Comparison of ENCODE assay signal across 12 cellular contexts in the genomic region with DNA sequence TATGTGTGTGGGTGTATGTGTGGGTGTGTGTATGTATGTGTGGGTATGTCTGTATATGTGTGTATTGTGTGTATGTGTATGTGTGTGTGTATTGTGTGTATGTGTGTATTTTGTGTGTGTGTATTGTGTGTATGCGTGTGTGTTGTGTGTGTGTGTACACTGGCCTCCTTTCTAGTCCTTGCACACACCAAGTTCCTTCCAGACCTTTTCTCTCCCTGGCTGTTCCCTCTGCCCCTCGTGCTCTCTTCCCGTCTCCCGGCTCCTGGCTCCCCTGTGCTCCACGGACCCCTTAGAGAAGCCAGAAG. TPM values are rescaled to one million over a fixed set of nuclear protein-coding genes. Genes with fewer than 3 reads are reported as not detected.
DNase-seq lines count a peak whose midpoint lies in the region; ATAC-seq and TF ChIP-seq lines count a peak whose summit lies in the region.
"Had no signal": no experiment of that assay in that cellular context is flagged by ENCODE, and none has a peak within 500 bp of the region (broad histone marks: within the 10 kb centered on the region; RNA-seq: fewer than 3 reads in every experiment).

No MANE protein-coding gene starts in this region.

- H3K36me3 Mint-ChIP-seq in activated CD8-positive, alpha-beta T cell treated with anti-CD3 and anti-CD28 coated beads for 36 hours (ENCODE audit: low read depth): no peaks in the 10 kb centered on the region

- no peak for TF ChIP-seq CTCF in activated CD8-positive, alpha-beta T cell treated with anti-CD3 and anti-CD28 coated beads for 36 hours (IDR thresholded peaks at IDR 0.05)
- TF ChIP-seq CTCF in sigmoid colon (IDR thresholded peaks at IDR 0.05) (no peak), vagina (IDR thresholded peaks at IDR 0.05) (no peak)

- H3K4me3 ChIP-seq in HUES48 (ENCODE audit: low read depth, low read length): peak overlapping the region; percentile 60
- H3K4me3 ChIP-seq in iPS-18a (ENCODE audit: low read length): peak overlapping the region; percentile 54
- H3K4me3 ChIP-seq in sigmoid colon: peak overlapping the region in 3 of 4 donors; percentile 26 to 36 (median 34)
- no peak overlapping the region for H3K4me3 ChIP-seq in vagina

- peaks cover 18% of the 10 kb centered on the region for H3K4me1 Mint-ChIP-seq in activated CD8-positive, alpha-beta T cell treated with anti-CD3 and anti-CD28 coated beads for 36 hours (ENCODE audit: low read depth)

- H3K4me3 Mint-ChIP-seq in activated CD8-positive, alpha-beta T cell treated with anti-CD3 and anti-CD28 coated beads for 36 hours: peak overlapping the region; percentile 30

- POLR2A ChIA-PET in activated CD8-positive, alpha-beta T cell treated with anti-CD3 and anti-CD28 coated beads for 36 hours (lab: Charles Lee): no interaction called here

- H3K4me1 ChIP-seq in HUES48 (ENCODE audit: control insufficient read depth, insufficient read depth, low read length) (peaks cover 42% of the 10 kb centered on the region), iPS-18a (ENCODE audit: control insufficient read depth, low read depth, low read length) (peaks cover 35% of the 10 kb centered on the region), sigmoid colon (peaks cover 0 to 32% (median 23%) of the 10 kb centered on the region in 4 donors), vagina (peaks cover 20% of the 10 kb centered on the region)

- intact Hi-C loops in activated CD8-positive, alpha-beta T cell treated with anti-CD3 and anti-CD28 coated beads for 36 hours (cut with micrococcal nuclease): no loop called here
- intact Hi-C loops in sigmoid colon (cut with DNase I): no loop called here
- intact Hi-C loops in vagina (cut with DNase I): no loop called here

- H3K9me3 ChIP-seq in HUES48 (ENCODE audit: control insufficient read depth, insufficient read depth, low read length): no peaks in the 10 kb centered on the region
- no peaks in the 10 kb centered on the region for H3K9me3 ChIP-seq in iPS-18a (ENCODE audit: control insufficient read depth, low read depth, low read length)
- H3K9me3 ChIP-seq in sigmoid colon: no peaks in the 10 kb centered on the region
- H3K9me3 ChIP-seq in vagina: no peaks in the 10 kb centered on the region
- H3K9me3 ChIP-seq: testis had no signal

- CTCF ChIA-PET in activated CD8-positive, alpha-beta T cell treated with anti-CD3 and anti-CD28 coated beads for 36 hours (lab: Charles Lee): interaction anchor here (1.3 kb wide), 1 partner anchor 12 kb away, joined by 3 read pairs; no protein-coding TSS in a partner anchor

- no peak for ATAC-seq in activated CD8-positive, alpha-beta T cell treated with anti-CD3 and anti-CD28 coated beads for 36 hours
- no peak for ATAC-seq in GM18498 (IDR thresholded peaks at IDR 0.05; ENCODE audit: unreplicated experiment)
- ATAC-seq: esophagus mucosa had no signal

- TF ChIP-seq EP300 in sigmoid colon (IDR thresholded peaks at IDR 0.05): no peak

- H3K27me3 ChIP-seq in HUES48 (ENCODE audit: control insufficient read depth, insufficient read depth, low read length) (peaks cover 37% of the 10 kb centered on the region), iPS-18a (ENCODE audit: control insufficient read depth, insufficient read depth, low read length) (peaks cover 28% of the 10 kb centered on the region), sigmoid colon (peaks cover 0 to 73% (median 10%) of the 10 kb centered on the region in 3 donors), vagina (no peaks in the 10 kb centered on the region)
- H3K27me3 ChIP-seq: testis had no signal

- H3K27ac Mint-ChIP-seq in activated CD8-positive, alpha-beta T cell treated with anti-CD3 and anti-CD28 coated beads for 36 hours: no peak overlapping the region

- H3K9me3 Mint-ChIP-seq in activated CD8-positive, alpha-beta T cell treated with anti-CD3 and anti-CD28 coated beads for 36 hours: no peaks in the 10 kb centered on the region

- H3K27me3 Mint-ChIP-seq in activated CD8-positive, alpha-beta T cell treated with anti-CD3 and anti-CD28 coated beads for 36 hours: peaks cover 44% of the 10 kb centered on the region

- no peak for TF ChIP-seq POLR2A in sigmoid colon (IDR thresholded peaks at IDR 0.05)
- no peak for TF ChIP-seq POLR2A in vagina (IDR thresholded peaks at IDR 0.05)

- 46 to 72% methylated on average over 5 of the region's 5 CpGs for WGBS in sigmoid colon, 2 donors

- H3K9ac ChIP-seq in HUES48 (ENCODE audit: low read depth, low read length): no peak overlapping the region
- H3K9ac ChIP-seq in iPS-18a (ENCODE audit: low read length): no peak overlapping the region

- H3K27ac ChIP-seq in HUES48 (ENCODE audit: low read depth, low read length) (peak overlapping the region; percentile 86), iPS-18a (ENCODE audit: low read length) (no peak overlapping the region), sigmoid colon (peak overlapping the region in 2 of 4 donors; percentile 51 to 55), vagina (no peak overlapping the region)

- DNase-seq in activated CD8-positive, alpha-beta T cell treated with anti-CD3 and anti-CD28 coated beads for 36 hours: no peak
- DNase-seq in sigmoid colon (no peak), superior temporal gyrus (ENCODE audit: extremely low spot score) (no peak), vagina (ENCODE audit: extremely low spot score in 2 of 2) (no peak)
- DNase-seq: cerebellar nuclear complex, NCI-H1694, SIG-M5 had no signal

- H3K36me3 ChIP-seq in HUES48 (ENCODE audit: control insufficient read depth, insufficient read depth, low read length) (no peaks in the 10 kb centered on the region), iPS-18a (ENCODE audit: control insufficient read depth, low read depth, low read length) (no peaks in the 10 kb centered on the region), sigmoid colon (no peaks in the 10 kb centered on the region), vagina (no peaks in the 10 kb centered on the region)

RNA-seq across cellular contexts. Expression of gene VSTM2L, which starts 11.4 kb away (rescaled TPM):
- not detected for total RNA-seq in activated CD8-positive, alpha-beta T cell treated with anti-CD3 and anti-CD28 coated beads for 36 hours
- 1 to 10 TPM; 2.1 to 3.4 (median 2.9) TPM for total RNA-seq in sigmoid colon
- polyA plus RNA-seq in sigmoid colon: 1 to 10 TPM in 1 of 3 donors, not detected in 2; 1.5 TPM
- total RNA-seq in vagina: not detected

Comparison
In these comparisons a context has a peak if more than half of its experiments do, and no peak if none do; other contexts are left out.
1. H3K4me3 ChIP-seq: peak in HUES48 (single experiment), iPS-18a (single experiment) and sigmoid colon (3 of 4); none in vagina (0 of 2).